ENCODE assay signal across 9 cellular contexts in genomic region chr1:222623458-222623857, GRCh38.
"Had no signal": no experiment of that assay in that cellular context is flagged by ENCODE, and none has a peak within 500 bp of the region (broad histone marks: within the 10 kb centered on the region; RNA-seq: fewer than 3 reads in every experiment).

No MANE protein-coding gene starts in this region.

- H3K4me3 ChIP-seq: GM23338 had no signal

- ATAC-seq: GM23338, HepG2 had no signal

- FAIRE-seq: H1, H54, HepG2 had no signal

- DNase-seq: H9, HCEC 1CT, HFFc6, Karpas-422, KBM-7 had no signal
